11 cellular contexts compared by ENCODE assay signal in the genomic region with DNA sequence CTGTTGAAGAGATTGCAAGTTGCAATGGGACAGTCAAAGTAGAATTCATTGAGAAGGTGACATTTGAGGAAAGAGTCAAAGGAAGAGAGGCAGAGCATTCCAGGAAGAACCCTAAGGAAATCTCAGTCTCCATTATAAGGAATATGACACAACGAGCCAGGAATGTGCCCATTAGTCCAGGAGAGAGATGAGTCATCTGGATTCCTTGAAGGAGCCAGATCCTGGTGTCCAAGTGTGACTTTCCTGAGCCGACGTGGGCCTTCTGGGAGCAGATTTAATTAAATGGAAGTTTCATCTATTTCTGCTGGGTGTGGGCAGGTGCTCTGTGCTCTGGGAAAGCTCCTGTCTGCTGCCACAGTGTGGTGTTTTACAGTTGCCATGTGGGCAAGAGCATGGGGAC.
DNase-seq lines count a peak whose midpoint lies in the region; ATAC-seq and TF ChIP-seq lines count a peak whose summit lies in the region.
"Had no signal": no experiment of that assay in that cellular context is flagged by ENCODE, and none has a peak within 500 bp of the region (broad histone marks: within the 10 kb centered on the region; RNA-seq: fewer than 3 reads in every experiment).

No MANE protein-coding gene starts in this region.

- peak overlapping the region; percentile 18; the same call in 1 of the 2 replicates for H3K4me2 ChIP-seq in KMS-11
- H3K4me2 ChIP-seq in mammary epithelial cell (ENCODE audit: insufficient read depth, low read depth, low read length): peak overlapping the region; percentile 62

- in situ Hi-C loops in mammary epithelial cell (cut with MboI; ENCODE audit: low sequenced_read_pairs in 2 of 2): no loop called here

- H3K36me3 ChIP-seq in A673 (ENCODE audit: insufficient read depth, low read length, poor library complexity, severe bottlenecking): peaks cover 15% of the 10 kb centered on the region
- no peaks in the 10 kb centered on the region; the same call in 1 of the 2 replicates for H3K36me3 ChIP-seq in KMS-11 (ENCODE audit: insufficient read depth)
- H3K36me3 ChIP-seq in mammary epithelial cell (ENCODE audit: insufficient read depth, low read length): no peaks in the 10 kb centered on the region
- H3K36me3 ChIP-seq: colonic mucosa had no signal

- no peak overlapping the region for H3K27ac Mint-ChIP-seq in type B pancreatic cell
- H3K27ac Mint-ChIP-seq: activated CD8-positive, alpha-beta T cell treated with anti-CD3 and anti-CD28 coated beads for 36 hours; CD8-positive, alpha-beta T cell had no signal

- BruUV-seq in A673 (replicated peaks; lab: Mats Ljungman, UMichigan) (no TSS peak), mammary epithelial cell (replicated peaks; lab: Mats Ljungman, UMichigan) (no TSS peak)

- CTCF ChIA-PET in A673 (lab: Charles Lee) (no interaction called here), mammary epithelial cell (lab: Charles Lee; ENCODE audit: low non-redundant PET) (no interaction called here)

- H3K4me3 ChIP-seq in A673 (ENCODE audit: low read depth, low read length, poor library complexity, severe bottlenecking) (no peak overlapping the region), KMS-11 (IDR thresholded peaks at IDR 0.05; ENCODE audit: insufficient read depth, low read depth, low read length) (no peak overlapping the region), mammary epithelial cell (replicated peaks in 1 of 3; ENCODE audit: insufficient read depth in 1 of 3, low read depth in 2 of 3, low read length in 3 of 3) (no peak overlapping the region)
- H3K4me3 ChIP-seq: colonic mucosa had no signal

- H3K9me3 ChIP-seq in A673 (ENCODE audit: low read depth, low read length, poor library complexity, severe bottlenecking) (peaks cover 15% of the 10 kb centered on the region), mammary epithelial cell (replicated peaks; ENCODE audit: insufficient read depth, low read length) (no peaks in the 10 kb centered on the region)
- H3K9me3 ChIP-seq: colonic mucosa had no signal

- dilution Hi-C loops in mammary epithelial cell (cut with HindIII; ENCODE audit: low sequenced_read_pairs): no loop called here

- intact Hi-C loops in A673 (cut with micrococcal nuclease; ENCODE audit: unreplicated experiment) (no loop called here), mammary epithelial cell (cut with micrococcal nuclease) (loop anchor here (2.0 kb wide), 1 partner anchor 37 kb away; no protein-coding TSS in a partner anchor), left colon (cut with DNase I, micrococcal nuclease) (no loop called here)

- H2AFZ ChIP-seq in KMS-11 (ENCODE audit: low read depth) (no peak overlapping the region), mammary epithelial cell (ENCODE audit: low read depth, low read length) (peak overlapping the region; percentile 70)

- H3K4me1 ChIP-seq in A673 (ENCODE audit: insufficient read depth, low read length, poor library complexity, severe bottlenecking) (no peaks in the 10 kb centered on the region), KMS-11 (ENCODE audit: low read depth, poor library complexity, severe bottlenecking) (peaks cover 21% of the 10 kb centered on the region), mammary epithelial cell (ENCODE audit: insufficient read depth, low read length) (peaks cover 32% of the 10 kb centered on the region)
- H3K4me1 ChIP-seq: colonic mucosa had no signal

- POLR2A ChIA-PET in A673 (lab: Charles Lee; ENCODE audit: low non-redundant PET): no interaction called here

- H3K9me3 Mint-ChIP-seq in type B pancreatic cell: peaks cover 7% of the 10 kb centered on the region

- peaks cover 20% of the 10 kb centered on the region for H3K36me3 Mint-ChIP-seq in type B pancreatic cell

- no peaks in the 10 kb centered on the region for H3K79me2 ChIP-seq in KMS-11 (ENCODE audit: insufficient read depth, low read depth)
- no peaks in the 10 kb centered on the region for H3K79me2 ChIP-seq in mammary epithelial cell (ENCODE audit: insufficient read depth, low read length)

- no peak overlapping the region for H3K4me3 Mint-ChIP-seq in type B pancreatic cell
- H3K4me3 Mint-ChIP-seq: activated CD8-positive, alpha-beta T cell treated with anti-CD3 and anti-CD28 coated beads for 36 hours; CD8-positive, alpha-beta T cell had no signal

- H3K9ac ChIP-seq in KMS-11: no peak overlapping the region
- no peak overlapping the region for H3K9ac ChIP-seq in mammary epithelial cell (ENCODE audit: insufficient read depth, low read length)

- DNase-seq in A673 (ENCODE audit: low spot score) (peak; percentile 58), mammary epithelial cell (peak; percentile 81), left colon (no peak), GF-D8 (lab: John Stamatoyannopoulos, UW) (no peak), type B pancreatic cell (ENCODE audit: extremely low spot score, unreplicated experiment) (no peak)
- DNase-seq: activated CD8-positive, alpha-beta T cell treated with anti-CD3 and anti-CD28 coated beads for 36 hours; CD8-positive, alpha-beta T cell; colonic mucosa had no signal

- H3K27me3 ChIP-seq in A673 (replicated peaks; ENCODE audit: insufficient read depth, low read depth, low read length, poor library complexity): no peaks in the 10 kb centered on the region
- H3K27me3 ChIP-seq in KMS-11 (ENCODE audit: insufficient read depth, low read depth): no peaks in the 10 kb centered on the region
- no peaks in the 10 kb centered on the region for H3K27me3 ChIP-seq in mammary epithelial cell (ENCODE audit: insufficient read depth, low read length)
- H3K27me3 ChIP-seq: colonic mucosa had no signal

- no peaks in the 10 kb centered on the region for H3K27me3 Mint-ChIP-seq in type B pancreatic cell
- H3K27me3 Mint-ChIP-seq: activated CD8-positive, alpha-beta T cell treated with anti-CD3 and anti-CD28 coated beads for 36 hours had no signal

- no peaks in the 10 kb centered on the region for H3K4me1 Mint-ChIP-seq in type B pancreatic cell (ENCODE audit: unreplicated experiment)

- 0% methylated on average over 3 of the region's 3 CpGs for WGBS in mammary epithelial cell (ENCODE audit: low coverage, missing lambda C conversion rate)

- H4K20me1 ChIP-seq in KMS-11 (ENCODE audit: insufficient read depth) (no peaks in the 10 kb centered on the region), mammary epithelial cell (ENCODE audit: insufficient read depth, low read length) (no peaks in the 10 kb centered on the region)

- ATAC-seq in left colon (peak; percentile 90), GM18520 (IDR thresholded peaks at IDR 0.05; ENCODE audit: unreplicated experiment) (no peak), GM21390 (IDR thresholded peaks at IDR 0.05; ENCODE audit: unreplicated experiment) (no peak)
- ATAC-seq: activated CD8-positive, alpha-beta T cell treated with anti-CD3 and anti-CD28 coated beads for 36 hours; CD8-positive, alpha-beta T cell had no signal

- no peak overlapping the region for H3K27ac ChIP-seq in A673 (ENCODE audit: low read depth, low read length, poor library complexity, severe bottlenecking)
- H3K27ac ChIP-seq in KMS-11: no peak overlapping the region; the same call in 1 of the 2 replicates
- H3K27ac ChIP-seq in mammary epithelial cell (ENCODE audit: insufficient read depth, low read depth, low read length): peak overlapping the region; percentile 72
- H3K27ac ChIP-seq: colonic mucosa had no signal

- TF ChIP-seq CTCF in A673 (conservative IDR thresholded peaks at IDR 0.05; ENCODE audit: low read depth, low read length) (no peak), KMS-11 (conservative IDR thresholded peaks at IDR 0.05; ENCODE audit: low read depth, low read length) (no peak), mammary epithelial cell (conservative IDR thresholded peaks at IDR 0.05 in 1 of 2, IDR thresholded peaks at IDR 0.05 in 1 of 2; ENCODE audit: extremely low read depth in 1 of 2, insufficient read depth in 1 of 2, low read depth in 1 of 2, low read length in 2 of 2) (no peak), type B pancreatic cell (conservative IDR thresholded peaks at IDR 0.05) (no peak)

Comparison
In these comparisons a context has a peak if more than half of its experiments do, and no peak if none do; other contexts are left out.
1. DNase-seq: peak in A673 (single experiment) and mammary epithelial cell (single experiment); none in left colon (0 of 2), GF-D8 (single experiment) and type B pancreatic cell (single experiment).